ENCODE assay signal across 8 cellular contexts in genomic region chr5:95554331-95554646, GRCh38. TPM values are rescaled to one million over a fixed set of nuclear protein-coding genes. Genes with fewer than 3 reads are reported as not detected.
DNase-seq lines count a peak whose midpoint lies in the region; ATAC-seq and TF ChIP-seq lines count a peak whose summit lies in the region.

No MANE protein-coding gene starts in this region.

- no peaks in the 10 kb centered on the region for H3F3A ChIP-seq in DOHH2 (ENCODE audit: control insufficient read depth, insufficient read depth)

- peak; percentile 24 for ATAC-seq in GM21529 (IDR thresholded peaks at IDR 0.05; ENCODE audit: unreplicated experiment)

- H3K9me3 ChIP-seq in DOHH2 (ENCODE audit: control insufficient read depth, insufficient read depth, low read length) (no peaks in the 10 kb centered on the region), KOPT-K1 (ENCODE audit: insufficient read depth, low read length, poor library complexity, severe bottlenecking) (no peaks in the 10 kb centered on the region), breast epithelium (no peaks in the 10 kb centered on the region), muscle layer of duodenum (ENCODE audit: control insufficient read depth in 1 of 2, low read length in 2 of 2) (no peaks in the 10 kb centered on the region)

- no peaks in the 10 kb centered on the region for H4K20me1 ChIP-seq in DOHH2 (ENCODE audit: control insufficient read depth, insufficient read depth, low read depth, low read length)

- H3K79me2 ChIP-seq in DOHH2 (ENCODE audit: control insufficient read depth, low read length): peaks cover 57% of the 10 kb centered on the region

- peaks cover 13% of the 10 kb centered on the region for H3K4me1 ChIP-seq in DOHH2 (ENCODE audit: control insufficient read depth, low read length)
- peaks cover 0 to 10% of the 10 kb centered on the region in 2 donors for H3K4me1 ChIP-seq in breast epithelium
- peaks cover 6 to 17% of the 10 kb centered on the region in 2 donors for H3K4me1 ChIP-seq in muscle layer of duodenum (ENCODE audit: control insufficient read depth in 1 of 2, insufficient read depth in 2 of 2, low read length in 2 of 2)

- H3K9me2 ChIP-seq in DOHH2 (replicated peaks; ENCODE audit: control insufficient read depth, low read length): no peaks in the 10 kb centered on the region

- H3K4me2 ChIP-seq in DOHH2 (ENCODE audit: low read length): peak overlapping the region; percentile 75

- TF ChIP-seq POLR2A in breast epithelium (IDR thresholded peaks at IDR 0.05): no peak

- H3K27ac ChIP-seq in DOHH2 (ENCODE audit: low read depth, low read length): peak overlapping the region; percentile 49; the same call in 1 of the 2 replicates
- H3K27ac ChIP-seq in KOPT-K1 (ENCODE audit: low read depth, low read length, poor library complexity, severe bottlenecking): peak overlapping the region; percentile 63
- peak overlapping the region; percentile 85 to 88 for H3K27ac ChIP-seq in breast epithelium
- H3K27ac ChIP-seq in muscle layer of duodenum (ENCODE audit: low read length): peak overlapping the region; percentile 92

- H3K4me3 ChIP-seq in DOHH2 (ENCODE audit: low read length) (peak overlapping the region; percentile 89), breast epithelium (peak overlapping the region; percentile 81 to 87 (median 85)), muscle layer of duodenum (ENCODE audit: low read depth in 1 of 2, low read length in 2 of 2) (peak overlapping the region; percentile 96 to 97)

- H3K27me3 ChIP-seq in DOHH2 (ENCODE audit: control insufficient read depth, low read length) (no peaks in the 10 kb centered on the region), breast epithelium (no peaks in the 10 kb centered on the region), muscle layer of duodenum (ENCODE audit: low read depth, low read length) (no peaks in the 10 kb centered on the region)

- TF ChIP-seq CTCF in DOHH2 (IDR thresholded peaks at IDR 0.05; ENCODE audit: low read depth, low read length, poor library complexity, severe bottlenecking) (no peak), breast epithelium (IDR thresholded peaks at IDR 0.05) (no peak)

- no peak for DNase-seq in breast epithelium (ENCODE audit: low spot score in 2 of 2)
- no peak for DNase-seq in activated effector memory CD4-positive, alpha-beta T cell treated with anti-CD3 and anti-CD28 coated beads, Interleukin-2, amount 50 U/mL, for 16 hours
- no peak for DNase-seq in ecto neural progenitor cell (ENCODE audit: low spot score)
- DNase-seq in NCI-H1048 (lab: John Stamatoyannopoulos, UW): no peak

- intact Hi-C loops in breast epithelium (cut with DNase I; ENCODE audit: low total_unique reads): no loop called here

- H3K36me3 ChIP-seq in DOHH2 (ENCODE audit: control insufficient read depth, low read length) (peaks cover 19% of the 10 kb centered on the region), KOPT-K1 (ENCODE audit: insufficient read depth, low read length) (peaks cover 20% of the 10 kb centered on the region), breast epithelium (no peaks in the 10 kb centered on the region), muscle layer of duodenum (ENCODE audit: control insufficient read depth in 1 of 2, insufficient read depth in 2 of 2, low read length in 2 of 2) (peaks cover 14 to 16% of the 10 kb centered on the region in 2 donors)

RNA-seq across cellular contexts. Expression of gene SKIC3, which starts 0.5 kb away (rescaled TPM):
- 100 to 1,000 TPM in 2 of 3 donors, 10 to 100 TPM in 1; 78.6 to 119 (median 104) TPM for total RNA-seq in breast epithelium

RNA-seq across cellular contexts. Expression of gene ARSK, which starts 0.6 kb away (rescaled TPM):
- total RNA-seq in breast epithelium: 10 to 100 TPM in 2 of 3 donors, 1 to 10 TPM in 1; 9.5 to 11.4 (median 10.1) TPM
